Comparison of ENCODE assay signal across 34 cellular contexts in the genomic region with DNA sequence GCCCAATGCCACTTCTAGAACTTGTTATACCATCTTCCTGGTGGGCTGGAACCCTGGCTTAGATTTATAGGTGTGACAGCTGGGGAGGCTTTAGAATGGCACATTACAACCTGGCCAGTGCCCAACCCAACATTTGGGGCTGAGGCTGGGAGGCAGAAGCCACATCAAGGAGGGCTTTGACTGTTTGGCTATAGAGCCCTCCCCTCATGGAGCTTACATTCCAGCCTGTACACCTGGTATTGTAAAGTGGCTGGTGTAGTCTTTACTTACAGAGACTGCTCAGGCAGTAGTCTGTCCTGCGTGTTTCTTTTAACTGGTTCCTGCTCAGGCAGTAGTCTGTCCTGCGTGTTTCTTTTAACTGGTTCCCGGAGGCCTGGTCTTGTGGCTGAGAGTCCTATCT.
"Had no signal": no experiment of that assay in that cellular context is flagged by ENCODE, and none has a peak within 500 bp of the region (broad histone marks: within the 10 kb centered on the region; RNA-seq: fewer than 3 reads in every experiment).

No MANE protein-coding gene starts in this region.

- H3K27ac Mint-ChIP-seq: activated CD4-positive, alpha-beta T cell treated with anti-CD3 and anti-CD28 coated beads, Interleukin-2, amount 10 ng/mL, durations not matched to agents 7 days and 5 days; activated CD8-positive, alpha-beta memory T cell treated with anti-CD3 and anti-CD28 coated beads, Interleukin-2, amount 10 ng/mL, durations not matched to agents 7 days and 5 days; activated CD8-positive, alpha-beta T cell treated with anti-CD3 and anti-CD28 coated beads, Interleukin-2, amount 10 ng/mL, durations not matched to agents 7 days and 5 days; activated naive CD4-positive, alpha-beta T cell treated with anti-CD3 and anti-CD28 coated beads, Interleukin-2, amount 50 U/mL, for 24 hours; activated naive CD8-positive, alpha-beta T cell treated with anti-CD3 and anti-CD28 coated beads, Interleukin-2, amount 50 U/mL, for 24 hours; activated T-helper 2 cell treated with anti-CD3 and anti-CD28 coated beads, Interferon-gamma antibody, Interleukin-2, Interleukin-4, amounts not matched to agents 10 μg/mL and 5 μg/mL and 100 μg/mL, durations not matched to agents 14 hours and 24 hours and 36 hours; dendritic cell treated with granulocyte-macrophage colony-stimulating factor and Interleukin-4, amounts not matched to agents 40 ng/mL and 50 ng/mL, for 4 days; endodermal cell; immature natural killer cell; natural killer cell treated with Interleukin-12 subunit alpha and Interleukin-12 subunit beta and Interleukin-15 and Interleukin-18, amount 100 ng/mL, for 72 hours; progenitor cell of endocrine pancreas; stimulated activated naive CD8-positive, alpha-beta T cell treated with anti-CD3 and anti-CD28 coated beads, Interleukin-15, Interleukin-2, amounts not matched to agents 100 ng/mL and 50 ng/mL, for 24 hours had no signal

- H3K9me3 ChIP-seq: heart left ventricle, lower lobe of right lung, mucosa of descending colon, neutrophil, thoracic aorta, upper lobe of left lung, vagina had no signal

- DNase-seq: activated CD4-positive, alpha-beta T cell treated with anti-CD3 and anti-CD28 coated beads for 1 hour; activated CD4-positive, alpha-beta T cell treated with anti-CD3 and anti-CD28 coated beads, Interleukin-2, amount 10 ng/mL, durations not matched to agents 7 days and 5 days; activated CD8-positive, alpha-beta memory T cell treated with anti-CD3 and anti-CD28 coated beads, Interleukin-2, amount 10 ng/mL, durations not matched to agents 7 days and 5 days; activated CD8-positive, alpha-beta T cell treated with anti-CD3 and anti-CD28 coated beads, Interleukin-2, amount 10 ng/mL, durations not matched to agents 7 days and 5 days; activated naive CD8-positive, alpha-beta T cell treated with anti-CD3 and anti-CD28 coated beads, Interleukin-2, amount 50 U/mL, for 24 hours; activated T-cell treated with anti-CD3 and anti-CD28 coated beads, Interleukin-2, amount 50 U/mL, for 48 hours; amygdala; endodermal cell; foreskin fibroblast; heart left ventricle; hypothalamus; immature natural killer cell; lower lobe of right lung; mesendoderm; retina; stimulated activated CD4-positive, alpha-beta T cell treated with anti-CD3 and anti-CD28 coated beads, Interleukin-12 subunit alpha, Interleukin-12 subunit beta, amount 100 ng/mL, for 4 hours; stimulated activated CD4-positive, alpha-beta T cell treated with anti-CD3 and anti-CD28 coated beads, Interleukin-4, amount 100 ng/mL, for 1 hour; T-helper 2 cell; upper lobe of left lung had no signal

- H3K4me3 Mint-ChIP-seq: activated CD4-positive, alpha-beta T cell treated with anti-CD3 and anti-CD28 coated beads, Interleukin-2, amount 10 ng/mL, durations not matched to agents 7 days and 5 days; activated CD8-positive, alpha-beta memory T cell treated with anti-CD3 and anti-CD28 coated beads, Interleukin-2, amount 10 ng/mL, durations not matched to agents 7 days and 5 days; activated CD8-positive, alpha-beta T cell treated with anti-CD3 and anti-CD28 coated beads, Interleukin-2, amount 10 ng/mL, durations not matched to agents 7 days and 5 days; activated naive CD4-positive, alpha-beta T cell treated with anti-CD3 and anti-CD28 coated beads, Interleukin-2, amount 50 U/mL, for 24 hours; activated naive CD8-positive, alpha-beta T cell treated with anti-CD3 and anti-CD28 coated beads, Interleukin-2, amount 50 U/mL, for 24 hours; central memory CD8-positive, alpha-beta T cell; dendritic cell treated with granulocyte-macrophage colony-stimulating factor and Interleukin-4, amounts not matched to agents 40 ng/mL and 50 ng/mL, for 4 days; endodermal cell; immature natural killer cell; natural killer cell treated with Interleukin-12 subunit alpha and Interleukin-12 subunit beta and Interleukin-15 and Interleukin-18, amount 100 ng/mL, for 72 hours; stimulated activated naive CD8-positive, alpha-beta T cell treated with anti-CD3 and anti-CD28 coated beads, Interleukin-15, Interleukin-2, amounts not matched to agents 100 ng/mL and 50 ng/mL, for 24 hours had no signal

- H3K27me3 Mint-ChIP-seq: activated CD4-positive, alpha-beta T cell treated with anti-CD3 and anti-CD28 coated beads, Interleukin-2, amount 10 ng/mL, durations not matched to agents 7 days and 5 days; activated CD8-positive, alpha-beta memory T cell treated with anti-CD3 and anti-CD28 coated beads, Interleukin-2, amount 10 ng/mL, durations not matched to agents 7 days and 5 days; activated naive CD4-positive, alpha-beta T cell treated with anti-CD3 and anti-CD28 coated beads, Interleukin-2, amount 50 U/mL, for 24 hours; activated naive CD8-positive, alpha-beta T cell treated with anti-CD3 and anti-CD28 coated beads, Interleukin-2, amount 50 U/mL, for 24 hours; central memory CD8-positive, alpha-beta T cell; stimulated activated naive CD8-positive, alpha-beta T cell treated with anti-CD3 and anti-CD28 coated beads, Interleukin-15, Interleukin-2, amounts not matched to agents 100 ng/mL and 50 ng/mL, for 24 hours had no signal

- ATAC-seq: activated CD8-positive, alpha-beta memory T cell treated with anti-CD3 and anti-CD28 coated beads, Interleukin-2, amount 10 ng/mL, durations not matched to agents 7 days and 5 days; activated CD8-positive, alpha-beta T cell treated with anti-CD3 and anti-CD28 coated beads, Interleukin-2, amount 10 ng/mL, durations not matched to agents 7 days and 5 days; activated naive CD8-positive, alpha-beta T cell treated with anti-CD3 and anti-CD28 coated beads, Interleukin-2, amount 50 U/mL, for 24 hours; esophagus mucosa; heart left ventricle; left lobe of liver; lower lobe of right lung; mucosa of descending colon; natural killer cell treated with Interleukin-12 subunit alpha and Interleukin-12 subunit beta and Interleukin-15 and Interleukin-18, amount 100 ng/mL, for 72 hours; sciatic nerve had no signal

- H3K36me3 Mint-ChIP-seq: activated naive CD4-positive, alpha-beta T cell treated with anti-CD3 and anti-CD28 coated beads, Interleukin-2, amount 50 U/mL, for 24 hours; natural killer cell treated with Interleukin-12 subunit alpha and Interleukin-12 subunit beta and Interleukin-15 and Interleukin-18, amount 100 ng/mL, for 72 hours had no signal

- H3K9me3 Mint-ChIP-seq: activated CD4-positive, alpha-beta T cell treated with anti-CD3 and anti-CD28 coated beads, Interleukin-2, amount 10 ng/mL, durations not matched to agents 7 days and 5 days; activated naive CD4-positive, alpha-beta T cell treated with anti-CD3 and anti-CD28 coated beads, Interleukin-2, amount 50 U/mL, for 24 hours; activated naive CD8-positive, alpha-beta T cell treated with anti-CD3 and anti-CD28 coated beads, Interleukin-2, amount 50 U/mL, for 24 hours; activated T-helper 2 cell treated with anti-CD3 and anti-CD28 coated beads, Interferon-gamma antibody, Interleukin-2, Interleukin-4, amounts not matched to agents 10 μg/mL and 5 μg/mL and 100 μg/mL, durations not matched to agents 14 hours and 24 hours and 36 hours; central memory CD8-positive, alpha-beta T cell; dendritic cell treated with granulocyte-macrophage colony-stimulating factor and Interleukin-4, amounts not matched to agents 40 ng/mL and 50 ng/mL, for 4 days; endodermal cell; immature natural killer cell; natural killer cell treated with Interleukin-12 subunit alpha and Interleukin-12 subunit beta and Interleukin-15 and Interleukin-18, amount 100 ng/mL, for 72 hours; stimulated activated naive CD8-positive, alpha-beta T cell treated with anti-CD3 and anti-CD28 coated beads, Interleukin-15, Interleukin-2, amounts not matched to agents 100 ng/mL and 50 ng/mL, for 24 hours had no signal

- H3K27ac ChIP-seq: heart left ventricle, lower lobe of right lung, neutrophil, thoracic aorta, upper lobe of left lung, vagina had no signal

- H3K36me3 ChIP-seq: heart left ventricle, lower lobe of right lung, neutrophil, upper lobe of left lung, vagina had no signal

- H3K4me1 ChIP-seq: lower lobe of right lung, upper lobe of left lung had no signal

- H3K27me3 ChIP-seq: upper lobe of left lung, vagina had no signal

- H3K4me3 ChIP-seq: heart left ventricle, lower lobe of right lung, mucosa of descending colon, skin epidermis, thoracic aorta, upper lobe of left lung, vagina had no signal
